ENCODE assay signal across 7 cellular contexts in genomic region chr6:38618301-38618700, GRCh38. TPM values are rescaled to one million over a fixed set of nuclear protein-coding genes. Genes with fewer than 3 reads are reported as not detected.
A peak's percentile ranks its signal among the peaks of the same experiment; 100 is the strongest.
DNase-seq lines count a peak whose midpoint lies in the region; ATAC-seq and TF ChIP-seq lines count a peak whose summit lies in the region.
"Not testable (repeated sequence)": the region's sequence is repeated elsewhere in the genome, so short reads cannot be mapped to it uniquely, and the experiment has no call there.

No MANE protein-coding gene starts in this region.

- not testable (repeated sequence) for H4K91ac ChIP-seq in IMR-90 (ENCODE audit: insufficient read depth, low read depth, low read length); mesenchymal stem cell (ENCODE audit: low read length)

- H3K4me1 ChIP-seq in GM23338 (ENCODE audit: insufficient read depth), result peaks cover 12% of the 10 kb centered on the region
- H3K4me1 ChIP-seq in IMR-90 (ENCODE audit: control insufficient read depth, insufficient read depth, low read length); mesenchymal stem cell (ENCODE audit: control insufficient read depth, insufficient read depth, low read depth, low read length): not testable (repeated sequence)

- peaks cover 25% of the 10 kb centered on the region for H3K4me1 Mint-ChIP-seq in GM23338

- in situ Hi-C loops in IMR-90 (cut with MboI; ENCODE audit: low sequenced_read_pairs), result not testable (repeated sequence)

- H3K14ac ChIP-seq in IMR-90 (replicated peaks; ENCODE audit: low read depth, low read length); mesenchymal stem cell (ENCODE audit: low read length in 2 of 2): not testable (repeated sequence)

- not testable (repeated sequence) for H4K20me1 ChIP-seq in GM23338 (replicated peaks; ENCODE audit: insufficient read depth); IMR-90 (ENCODE audit: insufficient read depth, low read length)

- not testable (repeated sequence) for H3K27ac Mint-ChIP-seq in GM23338

- ATAC-seq in GM23338, result not testable (repeated sequence)
- ATAC-seq in IMR-90 (ENCODE audit: low read depth), result peak; percentile 46

- no CpG with 5 or more reads among the region's 1 CpG for WGBS in IMR-90 (ENCODE audit: extremely low coverage in 2 of 2, insufficient read length in 1 of 2), 2 experiments
- WGBS in mesenchymal stem cell, result 80% methylated on average over 1 of the region's 1 CpG

- H3K4me3 ChIP-seq in AG10803 (ENCODE audit: low read length); IMR-90 (ENCODE audit: insufficient read depth, low read depth, low read length); choroid plexus epithelial cell (ENCODE audit: low read depth, low read length); mesenchymal stem cell (ENCODE audit: insufficient read depth in 1 of 2, low read depth in 1 of 2, low read length in 2 of 2): not testable (repeated sequence)
- 0 out of 2 replicates have a peak overlapping the region, but pooled peaks have one; percentile 2 for H3K4me3 ChIP-seq in GM23338

- TF ChIP-seq CTCF in AG10803 (conservative IDR thresholded peaks at IDR 0.05; ENCODE audit: low read length); GM23338 (conservative IDR thresholded peaks at IDR 0.05; ENCODE audit: low read depth in 2 of 2); IMR-90 (conservative IDR thresholded peaks at IDR 0.05; ENCODE audit: low read depth, low read length); choroid plexus epithelial cell (conservative IDR thresholded peaks at IDR 0.05; ENCODE audit: low read depth, low read length): not testable (repeated sequence)

- H4K8ac ChIP-seq in IMR-90 (ENCODE audit: low read depth in 2 of 2, low read length in 2 of 2); mesenchymal stem cell (ENCODE audit: low read length): not testable (repeated sequence)

- H3K9me1 ChIP-seq in IMR-90 (ENCODE audit: insufficient read depth, low read length), result not testable (repeated sequence)

- H2BK12ac ChIP-seq in mesenchymal stem cell (ENCODE audit: low read length in 2 of 2), result not testable (repeated sequence)

- H3K27ac ChIP-seq in GM23338 (ENCODE audit: low read depth); IMR-90 (ENCODE audit: insufficient read depth, low read length): not testable (repeated sequence)
- H3K27ac ChIP-seq in mesenchymal stem cell (ENCODE audit: low read length, poor library complexity, severe bottlenecking), result peak overlapping the region; percentile 49

- peak overlapping the region; percentile 27; the same call in 1 of the 2 replicates for H3K4ac ChIP-seq in IMR-90 (ENCODE audit: low read depth, low read length)
- H3K4ac ChIP-seq in mesenchymal stem cell (ENCODE audit: low read depth in 1 of 2, low read length in 2 of 2), result not testable (repeated sequence)

- dilution Hi-C loops in IMR-90 (cut with HindIII; ENCODE audit: low sequenced_read_pairs, unreplicated experiment), result not testable (repeated sequence)

- not testable (repeated sequence) for H3K27me3 Mint-ChIP-seq in GM23338 (ENCODE audit: insufficient read depth, low read depth, poor library complexity)

- DNase-seq in AG10803 (ENCODE audit: low read depth) (peak; percentile 13), amniotic epithelial cell (ENCODE audit: low read depth) (peak; percentile 41), choroid plexus epithelial cell (ENCODE audit: low read depth) (peak; percentile 47), renal cortical epithelial cell (ENCODE audit: low read depth) (peak; percentile 17)
- not testable (repeated sequence) for DNase-seq in GM23338 (ENCODE audit: low spot score); IMR-90; mesenchymal stem cell

- H3K9me3 Mint-ChIP-seq in GM23338, result not testable (repeated sequence)

- H3F3A ChIP-seq in GM23338 (replicated peaks; ENCODE audit: low read depth), result not testable (repeated sequence)

- not testable (repeated sequence) for H3K36me3 ChIP-seq in GM23338 (ENCODE audit: insufficient read depth); IMR-90 (ENCODE audit: control insufficient read depth, insufficient read depth, low read length); mesenchymal stem cell (ENCODE audit: control insufficient read depth in 1 of 2, insufficient read depth in 2 of 2, low read depth in 1 of 2, low read length in 2 of 2)

- H3K9me3 ChIP-seq in IMR-90 (ENCODE audit: control insufficient read depth, insufficient read depth, low read length); mesenchymal stem cell (ENCODE audit: control insufficient read depth, low read length): not testable (repeated sequence)

- peak overlapping the region; percentile 67 for H3K4me2 ChIP-seq in GM23338
- H3K4me2 ChIP-seq in IMR-90 (ENCODE audit: low read depth, low read length); mesenchymal stem cell (ENCODE audit: low read length, poor library complexity, severe bottlenecking): not testable (repeated sequence)

- not testable (repeated sequence) for TF ChIP-seq RAD21 in IMR-90 (IDR thresholded peaks at IDR 0.05; ENCODE audit: low read length)

- not testable (repeated sequence) for H3K79me2 ChIP-seq in GM23338 (replicated peaks; ENCODE audit: insufficient read depth)

- peak overlapping the region; percentile 0; the same call in 1 of the 3 replicates for H3K4me3 Mint-ChIP-seq in GM23338

- not testable (repeated sequence) for H2BK15ac ChIP-seq in IMR-90 (ENCODE audit: low read depth, low read length); mesenchymal stem cell (ENCODE audit: low read depth, poor library complexity, severe bottlenecking)

- peak overlapping the region; percentile 35; the same call in 1 of the 2 replicates for H2BK20ac ChIP-seq in IMR-90 (ENCODE audit: low read depth, low read length)

- H4K5ac ChIP-seq in IMR-90 (ENCODE audit: low read depth, low read length), result not testable (repeated sequence)

- not testable (repeated sequence) for TF ChIP-seq POLR2A in IMR-90 (IDR thresholded peaks at IDR 0.05; ENCODE audit: low read depth, low read length)

- H3K79me1 ChIP-seq in IMR-90 (ENCODE audit: low read depth in 1 of 2, low read length in 2 of 2) (peaks cover 6 to 39% of the 10 kb centered on the region in 2 experiments), mesenchymal stem cell (replicated peaks; ENCODE audit: low read length, poor library complexity, severe bottlenecking) (peaks cover 45% of the 10 kb centered on the region)

- not testable (repeated sequence) for H3K9ac ChIP-seq in IMR-90 (ENCODE audit: low read depth, low read length); mesenchymal stem cell (ENCODE audit: low read length)

- not testable (repeated sequence) for H2AFZ ChIP-seq in GM23338; IMR-90 (replicated peaks; ENCODE audit: low read length, poor library complexity); mesenchymal stem cell (ENCODE audit: low read depth, low read length)

- not testable (repeated sequence) for H3K18ac ChIP-seq in IMR-90 (ENCODE audit: low read depth, low read length); mesenchymal stem cell (ENCODE audit: low read depth in 1 of 2, low read length in 2 of 2)

- not testable (repeated sequence) for H3K23ac ChIP-seq in IMR-90 (ENCODE audit: low read depth, low read length); mesenchymal stem cell (ENCODE audit: low read length in 2 of 2)

- not testable (repeated sequence) for H3K56ac ChIP-seq in IMR-90 (ENCODE audit: extremely low read depth, insufficient read depth, low read length)

- not testable (repeated sequence) for H3K36me3 Mint-ChIP-seq in GM23338 (ENCODE audit: low read depth)

- H3K9me2 ChIP-seq in GM23338 (ENCODE audit: insufficient read depth), result peaks cover 11% of the 10 kb centered on the region

- H3K27me3 ChIP-seq in GM23338 (ENCODE audit: insufficient read depth); IMR-90 (ENCODE audit: control insufficient read depth, insufficient read depth, low read length); mesenchymal stem cell (ENCODE audit: control insufficient read depth in 1 of 2, insufficient read depth in 1 of 2, low read length in 2 of 2): not testable (repeated sequence)

- H2BK120ac ChIP-seq in IMR-90 (ENCODE audit: low read depth, low read length), result peak overlapping the region; percentile 47
- H2BK120ac ChIP-seq in mesenchymal stem cell (ENCODE audit: low read depth, low read length), result not testable (repeated sequence)

- not testable (repeated sequence) for H2AK9ac ChIP-seq in IMR-90 (replicated peaks; ENCODE audit: low read depth, low read length, poor library complexity)

- BruUV-seq in IMR-90 (replicated peaks; lab: Mats Ljungman, UMichigan), result not testable (repeated sequence)

- H2AK5ac ChIP-seq in IMR-90 (ENCODE audit: low read depth, low read length); mesenchymal stem cell (ENCODE audit: low read length, severe bottlenecking): not testable (repeated sequence)

- POLR2A ChIA-PET in IMR-90 (lab: Charles Lee; ENCODE audit: unreplicated experiment), result interaction anchor here (0.6 kb wide), 1 partner anchor 29 kb away, joined by 5 read pairs; no protein-coding TSS in a partner anchor

- CTCF ChIA-PET in IMR-90 (lab: Yijun Ruan, JAX), result interaction anchor here (0.6 kb wide), 1 partner anchor 616 kb away, joined by 3 read pairs; no protein-coding TSS in a partner anchor

- intact Hi-C loops in IMR-90 (cut with micrococcal nuclease), result not testable (repeated sequence)

- H2BK5ac ChIP-seq in IMR-90 (ENCODE audit: low read depth, low read length, poor library complexity, severe bottlenecking); mesenchymal stem cell (ENCODE audit: low read depth, low read length, poor library complexity, severe bottlenecking): not testable (repeated sequence)

RNA-seq across cellular contexts. Expression of gene BTBD9, which starts 21.4 kb away (rescaled TPM):
- total RNA-seq in GM23338 (2014; rRNA removed; shearing (Covaris generic)), result 4.7 and 5.3 TPM in 2 replicates
- polyA plus RNA-seq in GM23338 (2016; fragmentation: Nextera tagmentation; extraction: Ambion mirVana) (3.2 and 4.2 TPM in 2 replicates), IMR-90 (2012; rRNA removed) (4.0 and 4.1 TPM in 2 replicates)
- total RNA-seq in IMR-90 (2012; rRNA removed) (13.9 and 22.0 TPM in 2 replicates), renal cortical epithelial cell (11.8 and 18.8 TPM in 2 replicates)
- polyA plus RNA-seq in IMR-90 (2012; cell fraction: cytosol; rRNA removed), result 2.3 and 2.7 TPM in 2 replicates
- polyA plus RNA-seq in IMR-90 (2012; cell fraction: nucleus; rRNA removed; ENCODE audit: low replicate concordance), result 2.9 and 5.0 TPM in 2 replicates
- polyA plus RNA-seq in mesenchymal stem cell (2013, experiment 1 of 2), result 4.2 TPM
- 4.4 TPM for polyA plus RNA-seq in mesenchymal stem cell (2013, experiment 2 of 2)
